In the genomic region with DNA sequence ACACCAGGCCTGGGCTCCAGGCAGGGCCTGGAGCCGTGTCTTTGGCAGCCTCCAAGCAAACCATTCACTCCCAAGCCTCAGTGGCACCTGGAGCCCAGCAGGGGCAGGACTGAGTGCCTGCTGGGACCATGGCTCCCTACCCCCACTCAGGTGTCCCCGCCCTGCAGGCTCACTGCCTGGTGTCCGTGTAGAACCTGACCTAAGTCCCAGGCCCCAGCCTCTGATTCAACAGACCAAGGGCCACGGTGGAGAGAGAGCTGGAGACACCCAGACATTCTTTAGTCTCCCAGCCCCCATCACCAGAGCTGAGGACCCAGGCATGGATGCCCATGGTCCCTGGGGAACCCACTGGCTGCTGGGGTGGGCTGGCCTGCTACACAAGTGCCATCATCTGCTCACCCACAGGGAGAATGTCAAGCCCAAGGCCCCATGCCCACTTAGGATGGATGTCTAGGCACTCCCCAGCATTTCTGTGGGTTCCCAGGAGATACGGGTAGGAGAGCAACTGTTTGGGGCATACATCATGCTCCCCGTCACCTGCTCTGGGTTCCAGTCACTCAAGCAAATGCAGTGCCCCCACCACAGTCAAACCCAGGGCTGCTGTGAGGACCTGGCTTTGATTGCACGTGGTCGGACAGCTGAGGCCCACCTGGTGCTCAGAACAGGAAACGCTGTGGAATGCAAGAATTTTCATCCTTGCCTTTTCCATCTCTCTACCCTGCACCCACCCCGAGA, we compare ENCODE assay signal across 11 cellular contexts. TPM values are rescaled to one million over a fixed set of nuclear protein-coding genes. Genes with fewer than 3 reads are reported as not detected.
DNase-seq lines count a peak whose midpoint lies in the region; ATAC-seq and TF ChIP-seq lines count a peak whose summit lies in the region.
"Had no signal": no experiment of that assay in that cellular context is flagged by ENCODE, and none has a peak within 500 bp of the region (broad histone marks: within the 10 kb centered on the region; RNA-seq: fewer than 3 reads in every experiment).

No MANE protein-coding gene starts in this region.

- TF ChIP-seq CTCF in WERI-Rb-1 (IDR thresholded peaks at IDR 0.05; ENCODE audit: low read depth, low read length), result 0 out of 2 replicates have a peak, but pooled peaks have one; percentile 10
- no peak for TF ChIP-seq CTCF in progenitor cell of endocrine pancreas (IDR thresholded peaks at IDR 0.05; ENCODE audit: unreplicated experiment)

- H3K9ac ChIP-seq in GM23248, result no peak overlapping the region

- DNase-seq in ACHN, result peak; percentile 17
- DNase-seq in GM23248, result peak; percentile 11
- no peak for DNase-seq in WERI-Rb-1
- no peak for DNase-seq in left colon
- no peak for DNase-seq in activated CD4-positive, alpha-beta memory T cell treated with anti-CD3 and anti-CD28 coated beads for 36 hours
- no peak for DNase-seq in kidney glomerular epithelial cell (lab: John Stamatoyannopoulos, UW)
- no peak for DNase-seq in progenitor cell of endocrine pancreas (ENCODE audit: low spot score, unreplicated experiment)
- DNase-seq in HCEC 1CT, result no peak
- DNase-seq: AML-193, NCI-H524 treated with DMSO at 0.1 percent for 48 hours had no signal

- H3K36me3 ChIP-seq in GM23248 (ENCODE audit: low read depth) (no peaks in the 10 kb centered on the region), WERI-Rb-1 (no peaks in the 10 kb centered on the region)
- H3K36me3 ChIP-seq: vagina had no signal

- H3K27ac ChIP-seq in GM23248 (no peak overlapping the region), WERI-Rb-1 (no peak overlapping the region)
- H3K27ac ChIP-seq: vagina had no signal

- no peak overlapping the region for H3K27ac Mint-ChIP-seq in activated CD4-positive, alpha-beta memory T cell treated with anti-CD3 and anti-CD28 coated beads for 36 hours
- H3K27ac Mint-ChIP-seq in progenitor cell of endocrine pancreas, result no peak overlapping the region

- WGBS in GM23248 (ENCODE audit: low coverage in 1 of 2, low lambda C conversion rate in 2 of 2, missing lambda C conversion rate in 2 of 2), 2 experiments, result 62 to 63% methylated on average over 9 to 10 of the region's 10 CpGs

- no peaks in the 10 kb centered on the region for H3F3A ChIP-seq in GM23248 (ENCODE audit: insufficient read depth)

- in situ Hi-C loops in ACHN (cut with HindIII; ENCODE audit: low pct_ligation_motif_present, low pct_unique_long_range_greater_than_20kb, low sequenced_read_pairs) (no loop called here), GM23248 (cut with MboI) (no loop called here)

- peak; percentile 32 for ATAC-seq in left colon

- H3K27me3 Mint-ChIP-seq in activated CD4-positive, alpha-beta memory T cell treated with anti-CD3 and anti-CD28 coated beads for 36 hours, result no peaks in the 10 kb centered on the region
- H3K27me3 Mint-ChIP-seq in progenitor cell of endocrine pancreas, result peaks cover 15% of the 10 kb centered on the region

- CTCF ChIA-PET in activated CD4-positive, alpha-beta memory T cell treated with anti-CD3 and anti-CD28 coated beads for 36 hours (lab: Charles Lee), result interaction anchor here (1.1 kb wide), 1 partner anchor 42 kb away, joined by 3 read pairs; no protein-coding TSS in a partner anchor

- no peak overlapping the region for H3K4me3 ChIP-seq in GM23248
- no peak overlapping the region for H3K4me3 ChIP-seq in WERI-Rb-1 (ENCODE audit: low read depth, low read length)
- H3K4me3 ChIP-seq: vagina had no signal

- no peaks in the 10 kb centered on the region for H3K79me2 ChIP-seq in GM23248 (ENCODE audit: insufficient read depth)

- intact Hi-C loops in left colon (cut with DNase I, micrococcal nuclease), result no loop called here
- intact Hi-C loops in activated CD4-positive, alpha-beta memory T cell treated with anti-CD3 and anti-CD28 coated beads for 36 hours (cut with micrococcal nuclease), result no loop called here

- no peak overlapping the region for H3K4me3 Mint-ChIP-seq in activated CD4-positive, alpha-beta memory T cell treated with anti-CD3 and anti-CD28 coated beads for 36 hours
- H3K4me3 Mint-ChIP-seq in progenitor cell of endocrine pancreas (ENCODE audit: low read depth), result no peak overlapping the region

- peaks cover 10% of the 10 kb centered on the region for H3K36me3 Mint-ChIP-seq in activated CD4-positive, alpha-beta memory T cell treated with anti-CD3 and anti-CD28 coated beads for 36 hours
- H3K36me3 Mint-ChIP-seq in progenitor cell of endocrine pancreas (ENCODE audit: insufficient read depth), result no peaks in the 10 kb centered on the region

- no peak overlapping the region for H3K4me2 ChIP-seq in GM23248 (ENCODE audit: unreplicated experiment)

- H3K4me1 ChIP-seq in GM23248 (ENCODE audit: insufficient read depth), result 0 out of 2 replicates have a peak, but pooled peaks cover 3% of the 10 kb centered on the region

- H2AFZ ChIP-seq in GM23248, result no peak overlapping the region

- H3K9me3 Mint-ChIP-seq in activated CD4-positive, alpha-beta memory T cell treated with anti-CD3 and anti-CD28 coated beads for 36 hours, result no peaks in the 10 kb centered on the region
- H3K9me3 Mint-ChIP-seq in progenitor cell of endocrine pancreas (ENCODE audit: low read depth), result peaks cover 4% of the 10 kb centered on the region

- peaks cover 12% of the 10 kb centered on the region for H3K4me1 Mint-ChIP-seq in activated CD4-positive, alpha-beta memory T cell treated with anti-CD3 and anti-CD28 coated beads for 36 hours (ENCODE audit: low read depth)
- H3K4me1 Mint-ChIP-seq in progenitor cell of endocrine pancreas (ENCODE audit: low read depth), result peaks cover 5% of the 10 kb centered on the region

- H3K9me3 ChIP-seq in GM23248 (ENCODE audit: low read depth) (no peaks in the 10 kb centered on the region), WERI-Rb-1 (ENCODE audit: severe bottlenecking) (no peaks in the 10 kb centered on the region)
- H3K9me3 ChIP-seq: vagina had no signal

- H4K20me1 ChIP-seq in GM23248 (ENCODE audit: insufficient read depth), result no peaks in the 10 kb centered on the region

- no peaks in the 10 kb centered on the region for H3K9me2 ChIP-seq in GM23248 (ENCODE audit: insufficient read depth)

- POLR2A ChIA-PET in activated CD4-positive, alpha-beta memory T cell treated with anti-CD3 and anti-CD28 coated beads for 36 hours (lab: Charles Lee), result no interaction called here

- H3K27me3 ChIP-seq in GM23248 (replicated peaks; ENCODE audit: insufficient read depth) (peaks cover 35% of the 10 kb centered on the region), WERI-Rb-1 (ENCODE audit: insufficient read depth, low read depth, severe bottlenecking) (no peaks in the 10 kb centered on the region)
- H3K27me3 ChIP-seq: vagina had no signal

RNA-seq across cellular contexts. Expression of gene ATG16L1, which starts 42.9 kb away (rescaled TPM):
- 17.2 and 18.5 TPM in 2 replicates for total RNA-seq in GM23248 (2014; rRNA removed; shearing (Covaris generic))
- 16.2 and 16.7 TPM in 2 replicates for polyA plus RNA-seq in GM23248 (2016; fragmentation: Nextera tagmentation; extraction: Ambion mirVana)
- 10 to 100 TPM; 34.5 to 36.2 TPM for total RNA-seq in left colon
- total RNA-seq in activated CD4-positive, alpha-beta memory T cell treated with anti-CD3 and anti-CD28 coated beads for 36 hours, result 10 to 100 TPM; 27.0 to 30.5 TPM
- total RNA-seq in progenitor cell of endocrine pancreas, result 27.9 and 29.7 TPM in 2 replicates

Comparison
In these comparisons a context has a peak if more than half of its experiments do, and no peak if none do; other contexts are left out.
1. DNase-seq: peak in ACHN (single experiment) and GM23248 (single experiment); none in WERI-Rb-1 (single experiment), left colon (0 of 2), activated CD4-positive, alpha-beta memory T cell treated with anti-CD3 and anti-CD28 coated beads for 36 hours (single experiment), kidney glomerular epithelial cell (single experiment), progenitor cell of endocrine pancreas (single experiment) and HCEC 1CT (single experiment).